ENCODE assay signal across 33 cellular contexts in the genomic region with DNA sequence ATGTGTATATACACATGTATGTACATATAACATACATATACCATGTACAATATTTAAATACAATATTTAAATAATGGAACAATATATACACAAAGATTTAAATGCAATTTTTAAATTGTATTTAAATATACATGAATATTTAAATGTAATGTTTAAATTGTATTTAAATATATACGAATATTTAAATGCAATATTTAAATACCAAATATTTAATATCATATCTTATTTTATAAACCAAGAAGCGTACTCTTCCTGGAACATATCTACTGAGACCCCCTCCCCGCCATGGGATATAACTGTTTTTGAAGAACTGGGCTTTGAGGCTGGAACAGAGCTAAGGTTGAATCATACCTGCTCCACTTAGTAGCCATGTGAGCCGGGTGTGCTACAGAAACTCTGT. TPM values are rescaled to one million over a fixed set of nuclear protein-coding genes. Genes with fewer than 3 reads are reported as not detected.
"Had no signal": no experiment of that assay in that cellular context is flagged by ENCODE, and none has a peak within 500 bp of the region (broad histone marks: within the 10 kb centered on the region; RNA-seq: fewer than 3 reads in every experiment).

No MANE protein-coding gene starts in this region.

- FAIRE-seq: endothelial cell of umbilical vein had no signal

- H3K4me1 ChIP-seq: adrenal gland had no signal

- H3K27ac Mint-ChIP-seq: activated CD8-positive, alpha-beta T cell treated with anti-CD3 and anti-CD28 coated beads for 36 hours; activated naive CD8-positive, alpha-beta T cell; activated naive CD8-positive, alpha-beta T cell treated with anti-CD3 and anti-CD28 coated beads, Interleukin-2, amount 50 U/mL, for 24 hours; activated T-helper 17 cell treated with anti-CD3 and anti-CD28 coated beads, Interleukin-2, amount 50 U/mL, for 72 hours; effector memory CD8-positive, alpha-beta T cell; T-helper 17 cell; T-helper 2 cell treated with Interferon-gamma antibody and Interleukin-4, amounts not matched to agents 5 μg/mL and 100 μg/mL, for 36 hours had no signal

- H3K4me3 ChIP-seq: adrenal gland, body of pancreas, esophagus squamous epithelium had no signal

- ATAC-seq: activated CD8-positive, alpha-beta T cell treated with anti-CD3 and anti-CD28 coated beads for 36 hours; activated naive CD8-positive, alpha-beta T cell treated with anti-CD3 and anti-CD28 coated beads, Interleukin-2, amount 50 U/mL, for 24 hours; activated T-cell treated with anti-CD3 and anti-CD28 coated beads, Interleukin-2, amount 50 U/mL, for 4 hours; activated T-helper 17 cell treated with anti-CD3 and anti-CD28 coated beads, Interleukin-2, amount 50 U/mL, for 72 hours; body of pancreas; effector memory CD8-positive, alpha-beta T cell; T-helper 17 cell had no signal

- H3K27ac ChIP-seq: adrenal gland, body of pancreas, epithelial cell of prostate, esophagus squamous epithelium had no signal

- DNase-seq: activated CD4-positive, alpha-beta T cell treated with anti-CD3 and anti-CD28 coated beads for 48 hours; activated CD4-positive, alpha-beta T cell treated with anti-CD3 and anti-CD28 coated beads, Interleukin-2, amount 50 U/mL, for 1 hour; activated CD4-positive, alpha-beta T cell treated with anti-CD3 and anti-CD28 coated beads, Interleukin-2, amount 50 U/mL, for 48 hours; activated CD8-positive, alpha-beta memory T cell treated with anti-CD3 and anti-CD28 coated beads for 24 hours; activated CD8-positive, alpha-beta T cell treated with anti-CD3 and anti-CD28 coated beads for 36 hours; activated effector memory CD4-positive, alpha-beta T cell treated with Interleukin-2 at 50 U/mL for 16 hours; activated gamma-delta T cell treated with Interleukin-2 at 50 U/mL for 16 hours; activated naive CD4-positive, alpha-beta T cell treated with anti-CD3 and anti-CD28 coated beads, Interleukin-2, amount 50 U/mL, for 16 hours; activated naive CD4-positive, alpha-beta T cell treated with Interleukin-2 at 50 U/mL for 16 hours; activated naive CD8-positive, alpha-beta T cell treated with anti-CD3 and anti-CD28 coated beads, Interleukin-2, amount 50 U/mL, for 24 hours; activated T-cell treated with anti-CD3 and anti-CD28 coated beads, Interleukin-2, amount 50 U/mL, for 4 hours; amygdala; aorta; body of pancreas; caudate nucleus; cortex of kidney; dermis blood vessel endothelial cell; effector CD4-positive, alpha-beta T cell; effector memory CD8-positive, alpha-beta T cell; esophagus squamous epithelium; foreskin melanocyte; head of caudate nucleus; T-helper 1 cell; T-helper 17 cell; T1000 had no signal

- H3K36me3 ChIP-seq: adrenal gland, esophagus squamous epithelium had no signal

- H3K4me3 Mint-ChIP-seq: activated CD8-positive, alpha-beta T cell treated with anti-CD3 and anti-CD28 coated beads for 36 hours; activated naive CD8-positive, alpha-beta T cell; activated naive CD8-positive, alpha-beta T cell treated with anti-CD3 and anti-CD28 coated beads, Interleukin-2, amount 50 U/mL, for 24 hours; activated T-cell treated with anti-CD3 and anti-CD28 coated beads, Interleukin-2, amount 50 U/mL, for 4 hours; activated T-helper 17 cell treated with anti-CD3 and anti-CD28 coated beads, Interleukin-2, amount 50 U/mL, for 72 hours; effector memory CD8-positive, alpha-beta T cell; T-helper 17 cell; T-helper 2 cell treated with Interferon-gamma antibody and Interleukin-4, amounts not matched to agents 5 μg/mL and 100 μg/mL, for 36 hours had no signal

- H3K36me3 Mint-ChIP-seq: activated naive CD8-positive, alpha-beta T cell had no signal

- H3K9me3 Mint-ChIP-seq: activated CD8-positive, alpha-beta T cell treated with anti-CD3 and anti-CD28 coated beads for 36 hours; activated T-cell treated with anti-CD3 and anti-CD28 coated beads, Interleukin-2, amount 50 U/mL, for 4 hours; activated T-helper 17 cell treated with anti-CD3 and anti-CD28 coated beads, Interleukin-2, amount 50 U/mL, for 72 hours; effector memory CD8-positive, alpha-beta T cell; T-helper 2 cell treated with Interferon-gamma antibody and Interleukin-4, amounts not matched to agents 5 μg/mL and 100 μg/mL, for 36 hours had no signal

- H3K9me3 ChIP-seq: adrenal gland, body of pancreas, esophagus squamous epithelium had no signal

RNA-seq across cellular contexts. Expression of gene RIMBP2, which starts 29.8 kb away (rescaled TPM):
- total RNA-seq: activated CD8-positive, alpha-beta T cell treated with anti-CD3 and anti-CD28 coated beads for 36 hours; activated T-cell treated with anti-CD3 and anti-CD28 coated beads, Interleukin-2, amount 50 U/mL, for 4 hours; dermis blood vessel endothelial cell; endothelial cell of umbilical vein; fibroblast of villous mesenchyme; T-helper 17 cell had no signal
- polyA plus RNA-seq: aorta, fibroblast of lung had no signal
